In the genomic region with DNA sequence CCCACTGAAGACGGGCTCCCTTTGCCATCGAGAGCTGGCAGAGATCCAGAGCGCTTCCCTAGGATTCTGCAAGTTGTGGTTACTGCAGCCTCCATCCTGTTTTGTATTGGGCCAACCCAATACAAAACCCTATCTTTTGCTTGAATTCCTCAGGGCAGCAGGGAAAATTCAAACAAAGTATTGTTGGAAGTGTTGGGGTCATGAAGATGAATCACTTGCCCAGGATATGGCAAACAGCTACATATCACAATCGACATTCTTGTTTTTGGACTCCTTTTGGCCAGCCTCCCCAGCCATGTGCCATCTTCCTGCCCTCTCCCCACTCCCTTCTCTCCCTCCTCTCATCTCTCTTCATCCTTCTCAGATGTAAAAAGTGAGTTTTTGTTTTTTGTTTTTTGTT, we compare ENCODE assay signal across 26 cellular contexts.
A peak's percentile ranks its signal among the peaks of the same experiment; 100 is the strongest.
DNase-seq lines count a peak whose midpoint lies in the region; ATAC-seq, FAIRE-seq and TF ChIP-seq lines count a peak whose summit lies in the region.
"Had no signal": no experiment of that assay in that cellular context is flagged by ENCODE, and none has a peak within 500 bp of the region (broad histone marks: within the 10 kb centered on the region; RNA-seq: fewer than 3 reads in every experiment).

No MANE protein-coding gene starts in this region.

- H3K4me1 Mint-ChIP-seq in astrocyte (ENCODE audit: low read depth, unreplicated experiment) = peaks cover 45% of the 10 kb centered on the region
- no peaks in the 10 kb centered on the region for H3K4me1 Mint-ChIP-seq in activated CD4-positive, alpha-beta memory T cell treated with anti-CD3 and anti-CD28 coated beads, Interleukin-2, amount 10 ng/mL, durations not matched to agents 7 days and 5 days
- H3K4me1 Mint-ChIP-seq: CD14-positive monocyte; CD4-positive, alpha-beta memory T cell; CD4-positive, CD25-positive, alpha-beta regulatory T cell; CD8-positive, alpha-beta memory T cell had no signal

- ATAC-seq in HG03469 (IDR thresholded peaks at IDR 0.05; ENCODE audit: unreplicated experiment) = no peak
- ATAC-seq: GM12878 had no signal

- H2AFZ ChIP-seq in astrocyte (ENCODE audit: low read depth, low read length) = no peak overlapping the region

- peak overlapping the region; percentile 87 for H3K27ac Mint-ChIP-seq in astrocyte (ENCODE audit: unreplicated experiment)
- no peak overlapping the region for H3K27ac Mint-ChIP-seq in activated CD4-positive, alpha-beta memory T cell treated with anti-CD3 and anti-CD28 coated beads, Interleukin-2, amount 10 ng/mL, durations not matched to agents 7 days and 5 days
- H3K27ac Mint-ChIP-seq: CD14-positive monocyte; CD4-positive, alpha-beta memory T cell; CD4-positive, CD25-positive, alpha-beta regulatory T cell; CD8-positive, alpha-beta memory T cell had no signal

- POLR2A ChIA-PET in activated CD4-positive, alpha-beta memory T cell treated with anti-CD3 and anti-CD28 coated beads, Interleukin-2, amount 10 ng/mL, durations not matched to agents 7 days and 5 days (lab: Charles Lee) = no interaction called here

- H3K36me3 ChIP-seq in astrocyte (ENCODE audit: insufficient read depth, low read length) = no peaks in the 10 kb centered on the region
- H3K36me3 ChIP-seq: BE2C, BLaER1 had no signal

- H3K27ac ChIP-seq in astrocyte (ENCODE audit: low read depth, low read length) = no peak overlapping the region
- H3K27ac ChIP-seq: BLaER1 had no signal

- no peak overlapping the region for H3K4me3 Mint-ChIP-seq in astrocyte (ENCODE audit: unreplicated experiment)
- no peak overlapping the region for H3K4me3 Mint-ChIP-seq in activated CD4-positive, alpha-beta memory T cell treated with anti-CD3 and anti-CD28 coated beads, Interleukin-2, amount 10 ng/mL, durations not matched to agents 7 days and 5 days
- H3K4me3 Mint-ChIP-seq: CD14-positive monocyte; CD4-positive, alpha-beta memory T cell; CD4-positive, CD25-positive, alpha-beta regulatory T cell; CD8-positive, alpha-beta memory T cell had no signal

- peaks cover 3% of the 10 kb centered on the region for H3K27me3 Mint-ChIP-seq in astrocyte (ENCODE audit: low read depth, unreplicated experiment)
- no peaks in the 10 kb centered on the region for H3K27me3 Mint-ChIP-seq in activated CD4-positive, alpha-beta memory T cell treated with anti-CD3 and anti-CD28 coated beads, Interleukin-2, amount 10 ng/mL, durations not matched to agents 7 days and 5 days
- H3K27me3 Mint-ChIP-seq: CD4-positive, CD25-positive, alpha-beta regulatory T cell had no signal

- H3K4me1 ChIP-seq in astrocyte (ENCODE audit: insufficient read depth, low read length) = peaks cover 11% of the 10 kb centered on the region
- H3K4me1 ChIP-seq: BE2C, BLaER1 had no signal

- H4K20me1 ChIP-seq in astrocyte (ENCODE audit: insufficient read depth, low read length) = no peaks in the 10 kb centered on the region
- H4K20me1 ChIP-seq: BLaER1 had no signal

- no peaks in the 10 kb centered on the region for H3K79me2 ChIP-seq in astrocyte (ENCODE audit: insufficient read depth, low read length)

- no peak for FAIRE-seq in astrocyte (lab: Jason Lieb, UNC)
- FAIRE-seq: A204.1, GM12878, GM12892, GM18507 had no signal

- no peak for TF ChIP-seq CTCF in astrocyte (IDR thresholded peaks at IDR 0.05; ENCODE audit: insufficient read depth, low read depth, low read length)

- peaks cover 10% of the 10 kb centered on the region for H3K36me3 Mint-ChIP-seq in astrocyte (ENCODE audit: low read depth, unreplicated experiment)
- H3K36me3 Mint-ChIP-seq in activated CD4-positive, alpha-beta memory T cell treated with anti-CD3 and anti-CD28 coated beads, Interleukin-2, amount 10 ng/mL, durations not matched to agents 7 days and 5 days (ENCODE audit: low read depth) = no peaks in the 10 kb centered on the region
- H3K36me3 Mint-ChIP-seq: CD14-positive monocyte; CD4-positive, alpha-beta memory T cell; CD4-positive, CD25-positive, alpha-beta regulatory T cell; CD8-positive, alpha-beta memory T cell had no signal

- H3K9me3 Mint-ChIP-seq in astrocyte (ENCODE audit: unreplicated experiment) = no peaks in the 10 kb centered on the region
- no peaks in the 10 kb centered on the region for H3K9me3 Mint-ChIP-seq in activated CD4-positive, alpha-beta memory T cell treated with anti-CD3 and anti-CD28 coated beads, Interleukin-2, amount 10 ng/mL, durations not matched to agents 7 days and 5 days
- H3K9me3 Mint-ChIP-seq: CD4-positive, alpha-beta memory T cell; CD8-positive, alpha-beta memory T cell had no signal

- CTCF ChIA-PET in activated CD4-positive, alpha-beta memory T cell treated with anti-CD3 and anti-CD28 coated beads, Interleukin-2, amount 10 ng/mL, durations not matched to agents 7 days and 5 days (lab: Charles Lee) = no interaction called here

- no peak overlapping the region for H3K4me2 ChIP-seq in astrocyte (ENCODE audit: low read length)
- H3K4me2 ChIP-seq: BLaER1 had no signal

- DNase-seq in RPMI7951 (ENCODE audit: low read depth) = peak; percentile 36
- no peak for DNase-seq in astrocyte (ENCODE audit: low read depth)
- DNase-seq in activated CD4-positive, alpha-beta memory T cell treated with anti-CD3 and anti-CD28 coated beads, Interleukin-2, amount 10 ng/mL, durations not matched to agents 7 days and 5 days = no peak
- DNase-seq in T1000 (lab: John Stamatoyannopoulos, UW) = no peak
- DNase-seq: 8988T; ACHN; BE2C; C1 segment of cervical spinal cord; CD4-positive, alpha-beta memory T cell; CD4-positive, CD25-positive, alpha-beta regulatory T cell; CD8-positive, alpha-beta memory T cell; COR-L47; DMS 273 treated with DMSO at 0.1 percent for 48 hours; DMS153; DMS53; DMS79; DND-41; EL; GDM1 had no signal

- no peaks in the 10 kb centered on the region for H3K27me3 ChIP-seq in astrocyte (ENCODE audit: insufficient read depth, low read length)
- H3K27me3 ChIP-seq: BE2C, BLaER1 had no signal

- H3K9ac ChIP-seq in astrocyte (ENCODE audit: low read length) = no peak overlapping the region
- H3K9ac ChIP-seq: BLaER1 had no signal

- no peak overlapping the region for H3K4me3 ChIP-seq in astrocyte (ENCODE audit: insufficient read depth, low read depth, low read length)
- H3K4me3 ChIP-seq: BLaER1, GM12878 had no signal

- H3K9me3 ChIP-seq in astrocyte (ENCODE audit: insufficient read depth, low read depth, low read length) = no peaks in the 10 kb centered on the region
- H3K9me3 ChIP-seq: BE2C, BLaER1 had no signal
